Comparison of ENCODE assay signal across 18 cellular contexts in the genomic region with DNA sequence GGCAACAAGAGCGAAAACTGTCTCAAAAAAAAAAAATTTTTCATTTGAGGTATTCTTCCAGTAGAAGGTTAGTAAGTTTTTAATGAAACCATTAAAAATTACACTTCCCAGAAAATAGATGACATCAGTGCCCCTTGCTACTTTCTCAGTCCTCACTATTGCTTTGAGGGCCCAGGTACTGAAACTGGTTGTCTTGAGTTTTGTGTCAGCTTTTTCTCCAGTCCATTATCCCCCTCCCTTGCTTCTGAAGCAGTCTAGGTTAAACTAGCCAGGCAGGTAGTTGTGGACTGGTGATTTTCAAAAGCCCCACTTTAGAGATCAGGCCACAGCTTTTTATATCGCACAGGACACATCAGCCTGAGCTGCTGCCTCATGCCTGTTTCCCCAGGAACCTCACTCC. TPM values are rescaled to one million over a fixed set of nuclear protein-coding genes. Genes with fewer than 3 reads are reported as not detected.
DNase-seq lines count a peak whose midpoint lies in the region; ATAC-seq and TF ChIP-seq lines count a peak whose summit lies in the region.
"Had no signal": no experiment of that assay in that cellular context is flagged by ENCODE, and none has a peak within 500 bp of the region (broad histone marks: within the 10 kb centered on the region; RNA-seq: fewer than 3 reads in every experiment).

No MANE protein-coding gene starts in this region.

- H3K36me3 Mint-ChIP-seq in stimulated activated naive CD8-positive, alpha-beta T cell treated with anti-CD3 and anti-CD28 coated beads, Interleukin-15, Interleukin-2, amounts not matched to agents 100 ng/mL and 50 ng/mL, for 24 hours (ENCODE audit: low read depth) = peaks cover 24% of the 10 kb centered on the region
- peaks cover 19% of the 10 kb centered on the region for H3K36me3 Mint-ChIP-seq in memory B cell

- CTCF ChIA-PET in OCI-LY7 (lab: Charles Lee; ENCODE audit: unreplicated experiment) = no interaction called here

- TF ChIP-seq CTCF in OCI-LY7 (conservative IDR thresholded peaks at IDR 0.05; ENCODE audit: low read length) = no peak

- no peaks in the 10 kb centered on the region for H3K79me2 ChIP-seq in OCI-LY7 (ENCODE audit: insufficient read depth, low read depth, low read length)

- peak overlapping the region; percentile 49 for H3K27ac Mint-ChIP-seq in stimulated activated naive CD8-positive, alpha-beta T cell treated with anti-CD3 and anti-CD28 coated beads, Interleukin-15, Interleukin-2, amounts not matched to agents 100 ng/mL and 50 ng/mL, for 24 hours
- H3K27ac Mint-ChIP-seq in memory B cell = peak overlapping the region; percentile 45
- H3K27ac Mint-ChIP-seq: CD4-positive, alpha-beta T cell had no signal

- POLR2A ChIA-PET in OCI-LY7 (lab: Charles Lee) = no interaction called here

- peaks cover 79% of the 10 kb centered on the region for H3K36me3 ChIP-seq in OCI-LY7 (ENCODE audit: insufficient read depth, low read length)

- no peaks in the 10 kb centered on the region for H3K9me3 ChIP-seq in OCI-LY7 (ENCODE audit: low read length)
- H3K9me3 ChIP-seq: HAP-1, SJCRH30 had no signal

- H2AFZ ChIP-seq in OCI-LY7 (ENCODE audit: low read length) = no peak overlapping the region

- no peak overlapping the region for H3K4me3 Mint-ChIP-seq in stimulated activated naive CD8-positive, alpha-beta T cell treated with anti-CD3 and anti-CD28 coated beads, Interleukin-15, Interleukin-2, amounts not matched to agents 100 ng/mL and 50 ng/mL, for 24 hours
- no peak overlapping the region for H3K4me3 Mint-ChIP-seq in memory B cell
- H3K4me3 Mint-ChIP-seq: CD4-positive, alpha-beta T cell had no signal

- no peak overlapping the region for H3K4me3 ChIP-seq in OCI-LY7 (ENCODE audit: low read depth, low read length, poor library complexity, severe bottlenecking)
- H3K4me3 ChIP-seq: HAP-1, SJCRH30 had no signal

- no peak for DNase-seq in stimulated activated naive CD8-positive, alpha-beta T cell treated with anti-CD3 and anti-CD28 coated beads, Interleukin-15, Interleukin-2, amounts not matched to agents 100 U/mL and 50 U/mL, for 24 hours
- DNase-seq in OCI-LY7 (ENCODE audit: low spot score) (no peak), memory B cell (ENCODE audit: low spot score in 2 of 2) (no peak), HuH-7.5 (ENCODE audit: low spot score) (no peak)
- DNase-seq: CD4-positive, alpha-beta T cell; DMS53; NCI-H1417; NCI-H187 treated with DMSO at 0.1 percent for 48 hours; NCI-H69; NK-92 treated with Interleukin-12 subunit alpha and Interleukin-12 subunit beta, amount 100 ng/mL, for 24 hours; PC-3; SJCRH30 had no signal

- no peak for ATAC-seq in stimulated activated naive CD8-positive, alpha-beta T cell treated with anti-CD3 and anti-CD28 coated beads, Interleukin-15, Interleukin-2, amounts not matched to agents 100 U/mL and 50 U/mL, for 24 hours
- ATAC-seq in memory B cell (ENCODE audit: low read depth) (no peak), GM18907 (IDR thresholded peaks at IDR 0.05; ENCODE audit: unreplicated experiment) (no peak), HG03565 (IDR thresholded peaks at IDR 0.05; ENCODE audit: unreplicated experiment) (no peak)
- ATAC-seq: PC-3 had no signal

- H3K27me3 Mint-ChIP-seq in stimulated activated naive CD8-positive, alpha-beta T cell treated with anti-CD3 and anti-CD28 coated beads, Interleukin-15, Interleukin-2, amounts not matched to agents 100 ng/mL and 50 ng/mL, for 24 hours = no peaks in the 10 kb centered on the region
- H3K27me3 Mint-ChIP-seq in memory B cell = no peaks in the 10 kb centered on the region
- H3K27me3 Mint-ChIP-seq: CD4-positive, alpha-beta T cell; IgD-negative memory B cell had no signal

- H3K27ac ChIP-seq in OCI-LY7 (ENCODE audit: low read depth, low read length, poor library complexity, severe bottlenecking) = peak overlapping the region; percentile 58
- H3K27ac ChIP-seq: SJCRH30 had no signal

- 0 out of 2 replicates have a peak overlapping the region, but pooled peaks have one; percentile 2 for H3K4me2 ChIP-seq in OCI-LY7 (ENCODE audit: low read length)

- no peaks in the 10 kb centered on the region for H3K9me3 Mint-ChIP-seq in stimulated activated naive CD8-positive, alpha-beta T cell treated with anti-CD3 and anti-CD28 coated beads, Interleukin-15, Interleukin-2, amounts not matched to agents 100 ng/mL and 50 ng/mL, for 24 hours
- no peaks in the 10 kb centered on the region for H3K9me3 Mint-ChIP-seq in memory B cell
- H3K9me3 Mint-ChIP-seq: CD4-positive, alpha-beta T cell; IgD-negative memory B cell had no signal

- H3K4me1 ChIP-seq in OCI-LY7 (ENCODE audit: insufficient read depth, low read length, poor library complexity, severe bottlenecking) = peaks cover 18% of the 10 kb centered on the region
- H3K4me1 ChIP-seq: HAP-1, SJCRH30 had no signal

- no peaks in the 10 kb centered on the region for H3K9me2 ChIP-seq in OCI-LY7 (ENCODE audit: insufficient read depth, low read length)

- BruUV-seq in OCI-LY7 (replicated peaks; lab: Mats Ljungman, UMichigan) = no TSS peak

- intact Hi-C loops in OCI-LY7 (cut with micrococcal nuclease; ENCODE audit: unreplicated experiment) = no loop called here

- peaks cover 18% of the 10 kb centered on the region for H3K4me1 Mint-ChIP-seq in stimulated activated naive CD8-positive, alpha-beta T cell treated with anti-CD3 and anti-CD28 coated beads, Interleukin-15, Interleukin-2, amounts not matched to agents 100 ng/mL and 50 ng/mL, for 24 hours (ENCODE audit: low read depth)
- peaks cover 12% of the 10 kb centered on the region for H3K4me1 Mint-ChIP-seq in memory B cell

- no peaks in the 10 kb centered on the region for H4K20me1 ChIP-seq in OCI-LY7 (ENCODE audit: insufficient read depth, low read length)

RNA-seq across cellular contexts. Expression of gene SMCR8, which starts 10.9 kb away (rescaled TPM):
- total RNA-seq in OCI-LY7 (2014; rRNA removed; shearing (Covaris generic)) = 11.1 and 11.8 TPM in 2 replicates
- total RNA-seq in OCI-LY7 (2022) = 16.1 and 16.3 TPM in 2 replicates

RNA-seq across cellular contexts. Expression of gene TOP3A, which starts 11.2 kb away (rescaled TPM):
- 48.3 and 48.5 TPM in 2 replicates for total RNA-seq in OCI-LY7 (2014; rRNA removed; shearing (Covaris generic))
- total RNA-seq in OCI-LY7 (2022) = 63.0 and 64.4 TPM in 2 replicates

RNA-seq across cellular contexts. Expression of gene SHMT1, which starts 37.3 kb away (rescaled TPM):
- total RNA-seq in OCI-LY7 (2014; rRNA removed; shearing (Covaris generic)) = 62.7 and 66.5 TPM in 2 replicates
- total RNA-seq in OCI-LY7 (2022) = 92.1 and 101 TPM in 2 replicates

RNA-seq across cellular contexts. Expression of gene EVPLL, which starts 51.5 kb away (rescaled TPM):
- total RNA-seq in OCI-LY7 (2014; rRNA removed; shearing (Covaris generic)) = not detected in 2 replicates
- 1.2 TPM in 1 of 2 replicates, not detected in the other for total RNA-seq in OCI-LY7 (2022)
- total RNA-seq: CD4-positive, alpha-beta T cell; HT1080; SJCRH30 had no signal
